Comparison of ENCODE assay signal across 26 cellular contexts in genomic region chr3:172311217-172311616, GRCh38.
DNase-seq lines count a peak whose midpoint lies in the region; ATAC-seq and TF ChIP-seq lines count a peak whose summit lies in the region.
"Had no signal": no experiment of that assay in that cellular context is flagged by ENCODE, and none has a peak within 500 bp of the region (broad histone marks: within the 10 kb centered on the region; RNA-seq: fewer than 3 reads in every experiment).

No MANE protein-coding gene starts in this region.

- H3K14ac ChIP-seq in IMR-90 (replicated peaks; ENCODE audit: low read depth, low read length), result no peak overlapping the region

- H3K4me3 Mint-ChIP-seq in endothelial cell (ENCODE audit: unreplicated experiment), result no peak overlapping the region
- H3K4me3 Mint-ChIP-seq in activated naive CD8-positive, alpha-beta T cell treated with anti-CD3 and anti-CD28 coated beads, Interleukin-2, amount 50 U/mL, for 24 hours, result no peak overlapping the region
- no peak overlapping the region for H3K4me3 Mint-ChIP-seq in T-helper 2 cell treated with Interferon-gamma antibody and Interleukin-4, amounts not matched to agents 5 μg/mL and 100 μg/mL, for 36 hours
- H3K4me3 Mint-ChIP-seq: CD4-positive, alpha-beta T cell had no signal

- no peak overlapping the region for H3K18ac ChIP-seq in IMR-90 (ENCODE audit: low read depth, low read length)

- CTCF ChIA-PET in IMR-90 (lab: Yijun Ruan, JAX), result no interaction called here

- H2BK15ac ChIP-seq in IMR-90 (ENCODE audit: low read depth, low read length), result no peak overlapping the region

- no peak overlapping the region for H2BK120ac ChIP-seq in IMR-90 (ENCODE audit: low read depth, low read length)

- dilution Hi-C loops in IMR-90 (cut with HindIII; ENCODE audit: low sequenced_read_pairs, unreplicated experiment), result no loop called here

- no peak overlapping the region for H3K4ac ChIP-seq in IMR-90 (ENCODE audit: low read depth, low read length)

- peaks cover 19% of the 10 kb centered on the region for H3K4me1 ChIP-seq in IMR-90 (ENCODE audit: control insufficient read depth, insufficient read depth, low read length)
- H3K4me1 ChIP-seq in smooth muscle cell (ENCODE audit: low read depth), result peaks cover 8% of the 10 kb centered on the region
- H3K4me1 ChIP-seq: BLaER1 had no signal

- H3K27ac Mint-ChIP-seq in endothelial cell (ENCODE audit: unreplicated experiment), result peak overlapping the region; percentile 25
- H3K27ac Mint-ChIP-seq in activated naive CD8-positive, alpha-beta T cell treated with anti-CD3 and anti-CD28 coated beads, Interleukin-2, amount 50 U/mL, for 24 hours, result no peak overlapping the region
- H3K27ac Mint-ChIP-seq in T-helper 2 cell treated with Interferon-gamma antibody and Interleukin-4, amounts not matched to agents 5 μg/mL and 100 μg/mL, for 36 hours, result no peak overlapping the region
- H3K27ac Mint-ChIP-seq: CD4-positive, alpha-beta T cell had no signal

- no peak for TF ChIP-seq POLR2A in IMR-90 (IDR thresholded peaks at IDR 0.05; ENCODE audit: low read depth, low read length)

- H2BK20ac ChIP-seq in IMR-90 (ENCODE audit: low read depth, low read length), result no peak overlapping the region

- H3F3A ChIP-seq in smooth muscle cell (ENCODE audit: low read depth), result peaks cover 79% of the 10 kb centered on the region

- in situ Hi-C loops in IMR-90 (cut with MboI; ENCODE audit: low sequenced_read_pairs), result no loop called here

- H4K5ac ChIP-seq in IMR-90 (ENCODE audit: low read depth, low read length), result no peak overlapping the region

- POLR2A ChIA-PET in IMR-90 (lab: Charles Lee; ENCODE audit: unreplicated experiment), result no interaction called here

- H4K20me1 ChIP-seq in IMR-90 (ENCODE audit: insufficient read depth, low read length) (peaks cover 10% of the 10 kb centered on the region; the same call in 1 of the 2 replicates), smooth muscle cell (ENCODE audit: low read depth) (peaks cover 87% of the 10 kb centered on the region)
- H4K20me1 ChIP-seq: BLaER1 had no signal

- H3K4me2 ChIP-seq in IMR-90 (ENCODE audit: low read depth, low read length) (no peak overlapping the region), smooth muscle cell (no peak overlapping the region)
- H3K4me2 ChIP-seq: BLaER1 had no signal

- H3K27ac ChIP-seq in IMR-90 (ENCODE audit: insufficient read depth, low read length) (no peak overlapping the region), smooth muscle cell (ENCODE audit: low read depth) (peak overlapping the region; percentile 86)
- H3K27ac ChIP-seq: 22Rv1, BLaER1 had no signal

- H2AK5ac ChIP-seq in IMR-90 (ENCODE audit: low read depth, low read length), result no peak overlapping the region

- H3K4me3 ChIP-seq in IMR-90 (ENCODE audit: insufficient read depth, low read depth, low read length) (no peak overlapping the region), smooth muscle cell (no peak overlapping the region)
- H3K4me3 ChIP-seq: BLaER1 had no signal

- TF ChIP-seq CTCF in IMR-90 (conservative IDR thresholded peaks at IDR 0.05; ENCODE audit: low read depth, low read length), result no peak
- no peak for TF ChIP-seq CTCF in endothelial cell (IDR thresholded peaks at IDR 0.05; ENCODE audit: unreplicated experiment)
- TF ChIP-seq CTCF in smooth muscle cell (IDR thresholded peaks at IDR 0.05; ENCODE audit: borderline replicate concordance, insufficient read depth, poor library complexity, severe bottlenecking), result no peak

- H3K79me2 ChIP-seq in smooth muscle cell (ENCODE audit: low read depth), result peaks cover 9% of the 10 kb centered on the region

- ATAC-seq in IMR-90 (ENCODE audit: low read depth) (no peak), HG03432 (IDR thresholded peaks at IDR 0.05; ENCODE audit: unreplicated experiment) (no peak)
- no peak for ATAC-seq in activated naive CD8-positive, alpha-beta T cell treated with anti-CD3 and anti-CD28 coated beads, Interleukin-2, amount 50 U/mL, for 24 hours
- ATAC-seq: HCT116 had no signal

- H3K36me3 Mint-ChIP-seq in endothelial cell (ENCODE audit: low read depth, unreplicated experiment), result peaks cover 56% of the 10 kb centered on the region
- H3K36me3 Mint-ChIP-seq in activated naive CD8-positive, alpha-beta T cell treated with anti-CD3 and anti-CD28 coated beads, Interleukin-2, amount 50 U/mL, for 24 hours (ENCODE audit: low read depth), result peaks cover 25% of the 10 kb centered on the region
- H3K36me3 Mint-ChIP-seq in T-helper 2 cell treated with Interferon-gamma antibody and Interleukin-4, amounts not matched to agents 5 μg/mL and 100 μg/mL, for 36 hours (ENCODE audit: low read depth), result peaks cover 10% of the 10 kb centered on the region

- peaks cover 2% of the 10 kb centered on the region for H3K27me3 Mint-ChIP-seq in endothelial cell (ENCODE audit: unreplicated experiment)
- no peaks in the 10 kb centered on the region for H3K27me3 Mint-ChIP-seq in activated naive CD8-positive, alpha-beta T cell treated with anti-CD3 and anti-CD28 coated beads, Interleukin-2, amount 50 U/mL, for 24 hours
- H3K27me3 Mint-ChIP-seq in T-helper 2 cell treated with Interferon-gamma antibody and Interleukin-4, amounts not matched to agents 5 μg/mL and 100 μg/mL, for 36 hours (ENCODE audit: low read depth), result no peaks in the 10 kb centered on the region
- H3K27me3 Mint-ChIP-seq: CD4-positive, alpha-beta T cell had no signal

- no peaks in the 10 kb centered on the region for H3K9me3 ChIP-seq in IMR-90 (ENCODE audit: control insufficient read depth, insufficient read depth, low read length)
- no peaks in the 10 kb centered on the region for H3K9me3 ChIP-seq in smooth muscle cell (replicated peaks; ENCODE audit: low read depth)
- H3K9me3 ChIP-seq: BLaER1 had no signal

- TF ChIP-seq RAD21 in IMR-90 (IDR thresholded peaks at IDR 0.05; ENCODE audit: low read length), result no peak

- H2BK5ac ChIP-seq in IMR-90 (ENCODE audit: low read depth, low read length, poor library complexity, severe bottlenecking), result no peak overlapping the region

- H3K23ac ChIP-seq in IMR-90 (ENCODE audit: low read depth, low read length), result no peak overlapping the region

- intact Hi-C loops in IMR-90 (cut with micrococcal nuclease), result no loop called here

- 100% methylated on average over 1 of the region's 8 CpGs; no CpG with 5 or more reads in 1 of the 2 experiments for WGBS in IMR-90 (ENCODE audit: extremely low coverage in 2 of 2, insufficient read length in 1 of 2), 2 experiments
- WGBS in smooth muscle cell (ENCODE audit: low lambda C conversion rate), result 89% methylated on average over 8 of the region's 8 CpGs

- H2AK9ac ChIP-seq in IMR-90 (replicated peaks; ENCODE audit: low read depth, low read length, poor library complexity), result no peak overlapping the region

- peaks cover 23 to 72% of the 10 kb centered on the region in 2 experiments for H3K79me1 ChIP-seq in IMR-90 (ENCODE audit: low read depth in 1 of 2, low read length in 2 of 2)

- H2AFZ ChIP-seq in IMR-90 (replicated peaks; ENCODE audit: low read length, poor library complexity) (no peak overlapping the region), smooth muscle cell (ENCODE audit: low read depth) (no peak overlapping the region)

- H4K91ac ChIP-seq in IMR-90 (ENCODE audit: insufficient read depth, low read depth, low read length), result no peak overlapping the region

- no peaks in the 10 kb centered on the region for H3K9me3 Mint-ChIP-seq in endothelial cell (ENCODE audit: unreplicated experiment)
- H3K9me3 Mint-ChIP-seq in activated naive CD8-positive, alpha-beta T cell treated with anti-CD3 and anti-CD28 coated beads, Interleukin-2, amount 50 U/mL, for 24 hours, result no peaks in the 10 kb centered on the region
- H3K9me3 Mint-ChIP-seq in T-helper 2 cell treated with Interferon-gamma antibody and Interleukin-4, amounts not matched to agents 5 μg/mL and 100 μg/mL, for 36 hours, result no peaks in the 10 kb centered on the region
- H3K9me3 Mint-ChIP-seq: CD4-positive, alpha-beta T cell had no signal

- peaks cover 13% of the 10 kb centered on the region for H3K4me1 Mint-ChIP-seq in endothelial cell (ENCODE audit: unreplicated experiment)
- peaks cover 1% of the 10 kb centered on the region for H3K4me1 Mint-ChIP-seq in activated naive CD8-positive, alpha-beta T cell treated with anti-CD3 and anti-CD28 coated beads, Interleukin-2, amount 50 U/mL, for 24 hours
- H3K4me1 Mint-ChIP-seq in T-helper 2 cell treated with Interferon-gamma antibody and Interleukin-4, amounts not matched to agents 5 μg/mL and 100 μg/mL, for 36 hours (ENCODE audit: low read depth), result peaks cover 3% of the 10 kb centered on the region

- TSS peak; percentile 11 for BruUV-seq in IMR-90 (replicated peaks; lab: Mats Ljungman, UMichigan)

- DNase-seq in DMS53 (lab: John Stamatoyannopoulos, UW) (peak; percentile 3), DMS53 treated with DMSO at 0.1 percent for 48 hours (lab: John Stamatoyannopoulos, UW; ENCODE audit: unreplicated experiment) (no peak), IMR-90 (no peak), endothelial cell (ENCODE audit: low spot score) (no peak), smooth muscle cell (lab: John Stamatoyannopoulos, UW; ENCODE audit: unreplicated experiment) (no peak)
- no peak for DNase-seq in activated naive CD8-positive, alpha-beta T cell treated with anti-CD3 and anti-CD28 coated beads, Interleukin-2, amount 50 U/mL, for 24 hours
- DNase-seq in T-helper 2 cell treated with Interferon-gamma antibody and Interleukin-4, amounts not matched to agents 5 μg/mL and 100 μg/mL, for 36 hours (ENCODE audit: low spot score), result no peak
- DNase-seq: ACHN; CD4-positive, alpha-beta T cell; COR-L47; DMS 273 treated with DMSO at 0.1 percent for 48 hours; GOT3; Karpas-422; MV-4-11; NCI-H1105 treated with DMSO at 0.1 percent for 48 hours; NCI-H1694; NCI-H2081; NCI-H2171; NCI-H345; NCI-H524; NCI-H774; Right ventricle myocardium superior had no signal

- H3K27me3 ChIP-seq in IMR-90 (ENCODE audit: control insufficient read depth, insufficient read depth, low read length), result no peaks in the 10 kb centered on the region
- no peaks in the 10 kb centered on the region for H3K27me3 ChIP-seq in smooth muscle cell (ENCODE audit: low read depth)
- H3K27me3 ChIP-seq: BLaER1 had no signal

- no peak overlapping the region for H4K8ac ChIP-seq in IMR-90 (ENCODE audit: low read depth in 2 of 2, low read length in 2 of 2)

- H3K9ac ChIP-seq in IMR-90 (ENCODE audit: low read depth, low read length), result no peak overlapping the region
- H3K9ac ChIP-seq in smooth muscle cell (ENCODE audit: low read depth), result no peak overlapping the region
- H3K9ac ChIP-seq: BLaER1 had no signal

- H3K36me3 ChIP-seq in IMR-90 (ENCODE audit: control insufficient read depth, insufficient read depth, low read length) (peaks cover 38% of the 10 kb centered on the region), smooth muscle cell (ENCODE audit: low read depth) (peaks cover 9% of the 10 kb centered on the region)

- H3K9me1 ChIP-seq in IMR-90 (ENCODE audit: insufficient read depth, low read length), result peaks cover 31% of the 10 kb centered on the region

- H3K56ac ChIP-seq in IMR-90 (ENCODE audit: extremely low read depth, insufficient read depth, low read length), result no peak overlapping the region

TF ChIP-seq in IMR-90, 13 proteins besides CTCF, POLR2A, EP300 and RAD21 (continues in another document):
- TF ChIP-seq CEBPB (IDR thresholded peaks at IDR 0.05; ENCODE audit: low read depth, low read length), result no peak
- no peak for TF ChIP-seq RFX5 (IDR thresholded peaks at IDR 0.05; ENCODE audit: low read depth, low read length)
